Comparison of ENCODE assay signal across 17 cellular contexts in genomic region chr6:90461367-90461766, GRCh38.
DNase-seq lines count a peak whose midpoint lies in the region; ATAC-seq lines count a peak whose summit lies in the region.
"Had no signal": no experiment of that assay in that cellular context is flagged by ENCODE, and none has a peak within 500 bp of the region (broad histone marks: within the 10 kb centered on the region; RNA-seq: fewer than 3 reads in every experiment).

No MANE protein-coding gene starts in this region.

- H3K4me1 Mint-ChIP-seq in T-helper 2 cell treated with Interferon-gamma antibody and Interleukin-4, amounts not matched to agents 5 μg/mL and 100 μg/mL, for 36 hours (ENCODE audit: low read depth): peaks cover 90% of the 10 kb centered on the region
- peaks cover 95% of the 10 kb centered on the region for H3K4me1 Mint-ChIP-seq in stimulated activated naive CD8-positive, alpha-beta T cell treated with anti-CD3 and anti-CD28 coated beads, Interleukin-15, amount 100 ng/mL, for 72 hours
- H3K4me1 Mint-ChIP-seq in activated naive CD8-positive, alpha-beta T cell treated with anti-CD3 and anti-CD28 coated beads, Interleukin-2, amount 50 U/mL, for 24 hours: peaks cover 99% of the 10 kb centered on the region

- peaks cover 8% of the 10 kb centered on the region for H3K36me3 Mint-ChIP-seq in T-helper 2 cell treated with Interferon-gamma antibody and Interleukin-4, amounts not matched to agents 5 μg/mL and 100 μg/mL, for 36 hours (ENCODE audit: low read depth)
- H3K36me3 Mint-ChIP-seq in activated naive CD8-positive, alpha-beta T cell treated with anti-CD3 and anti-CD28 coated beads, Interleukin-2, amount 50 U/mL, for 24 hours (ENCODE audit: low read depth): no peaks in the 10 kb centered on the region

- no peak overlapping the region for H3K4me3 ChIP-seq in right cardiac atrium (ENCODE audit: low read length)
- H3K4me3 ChIP-seq: BLaER1 had no signal

- no peaks in the 10 kb centered on the region for H3K27me3 Mint-ChIP-seq in T-helper 2 cell treated with Interferon-gamma antibody and Interleukin-4, amounts not matched to agents 5 μg/mL and 100 μg/mL, for 36 hours (ENCODE audit: low read depth)
- H3K27me3 Mint-ChIP-seq in stimulated activated naive CD8-positive, alpha-beta T cell treated with anti-CD3 and anti-CD28 coated beads, Interleukin-15, amount 100 ng/mL, for 72 hours: no peaks in the 10 kb centered on the region
- no peaks in the 10 kb centered on the region for H3K27me3 Mint-ChIP-seq in activated naive CD8-positive, alpha-beta T cell treated with anti-CD3 and anti-CD28 coated beads, Interleukin-2, amount 50 U/mL, for 24 hours

- intact Hi-C loops in right cardiac atrium (cut with DNase I): no loop called here

- peak overlapping the region; percentile 78 for H3K27ac Mint-ChIP-seq in T-helper 2 cell treated with Interferon-gamma antibody and Interleukin-4, amounts not matched to agents 5 μg/mL and 100 μg/mL, for 36 hours
- H3K27ac Mint-ChIP-seq in stimulated activated naive CD8-positive, alpha-beta T cell treated with anti-CD3 and anti-CD28 coated beads, Interleukin-15, amount 100 ng/mL, for 72 hours: peak overlapping the region in 1 of 2 donors; percentile 63
- peak overlapping the region; percentile 44 for H3K27ac Mint-ChIP-seq in activated naive CD8-positive, alpha-beta T cell treated with anti-CD3 and anti-CD28 coated beads, Interleukin-2, amount 50 U/mL, for 24 hours
- H3K27ac Mint-ChIP-seq: HFFc6 had no signal

- no peaks in the 10 kb centered on the region for H3K9me3 Mint-ChIP-seq in T-helper 2 cell treated with Interferon-gamma antibody and Interleukin-4, amounts not matched to agents 5 μg/mL and 100 μg/mL, for 36 hours
- no peaks in the 10 kb centered on the region for H3K9me3 Mint-ChIP-seq in stimulated activated naive CD8-positive, alpha-beta T cell treated with anti-CD3 and anti-CD28 coated beads, Interleukin-15, amount 100 ng/mL, for 72 hours
- no peaks in the 10 kb centered on the region for H3K9me3 Mint-ChIP-seq in activated naive CD8-positive, alpha-beta T cell treated with anti-CD3 and anti-CD28 coated beads, Interleukin-2, amount 50 U/mL, for 24 hours
- H3K9me3 Mint-ChIP-seq: HFFc6 had no signal

- H3K27ac ChIP-seq in right cardiac atrium (ENCODE audit: low read length): no peak overlapping the region
- H3K27ac ChIP-seq: BLaER1, RWPE1 had no signal

- WGBS in right cardiac atrium: 91% methylated on average over 3 of the region's 3 CpGs

- no peak for ATAC-seq in stimulated activated naive CD8-positive, alpha-beta T cell treated with anti-CD3 and anti-CD28 coated beads, Interleukin-15, Interleukin-2, amounts not matched to agents 100 U/mL and 50 U/mL, for 24 hours
- ATAC-seq in stimulated activated naive CD8-positive, alpha-beta T cell treated with anti-CD3 and anti-CD28 coated beads, Interleukin-15, amount 100 ng/mL, for 72 hours: no peak
- no peak for ATAC-seq in activated naive CD8-positive, alpha-beta T cell treated with anti-CD3 and anti-CD28 coated beads, Interleukin-2, amount 50 U/mL, for 24 hours
- no peak for ATAC-seq in GM18858 (IDR thresholded peaks at IDR 0.05; ENCODE audit: unreplicated experiment)
- ATAC-seq in right cardiac atrium: no peak

- DNase-seq in T-helper 2 cell treated with Interferon-gamma antibody and Interleukin-4, amounts not matched to agents 5 μg/mL and 100 μg/mL, for 36 hours (ENCODE audit: low spot score): no peak
- no peak for DNase-seq in T-helper 2 cell
- peak; percentile 4 for DNase-seq in stimulated activated naive CD8-positive, alpha-beta T cell treated with anti-CD3 and anti-CD28 coated beads, Interleukin-15, Interleukin-2, amounts not matched to agents 100 U/mL and 50 U/mL, for 24 hours
- no peak for DNase-seq in stimulated activated naive CD8-positive, alpha-beta T cell treated with anti-CD3 and anti-CD28 coated beads, Interleukin-15, amount 100 ng/mL, for 72 hours
- DNase-seq in activated naive CD8-positive, alpha-beta T cell treated with anti-CD3 and anti-CD28 coated beads, Interleukin-2, amount 50 U/mL, for 24 hours: no peak
- DNase-seq in right cardiac atrium: no peak
- DNase-seq in stimulated activated CD4-positive, alpha-beta T cell treated with anti-CD3 and anti-CD28 coated beads, Interleukin-2, amount 100 ng/mL, for 48 hours: no peak
- DNase-seq: 8988T, HFFc6, KG1, NCI-H1048, NCI-H146, NCI-H2227 treated with DMSO at 0.1 percent for 48 hours, NCI-H524 treated with DMSO at 0.1 percent for 48 hours had no signal

- no peak overlapping the region for H3K4me3 Mint-ChIP-seq in T-helper 2 cell treated with Interferon-gamma antibody and Interleukin-4, amounts not matched to agents 5 μg/mL and 100 μg/mL, for 36 hours
- no peak overlapping the region for H3K4me3 Mint-ChIP-seq in stimulated activated naive CD8-positive, alpha-beta T cell treated with anti-CD3 and anti-CD28 coated beads, Interleukin-15, amount 100 ng/mL, for 72 hours
- H3K4me3 Mint-ChIP-seq in activated naive CD8-positive, alpha-beta T cell treated with anti-CD3 and anti-CD28 coated beads, Interleukin-2, amount 50 U/mL, for 24 hours: no peak overlapping the region
- H3K4me3 Mint-ChIP-seq: HFFc6 had no signal

- H3K9me3 ChIP-seq in right cardiac atrium (ENCODE audit: control insufficient read depth, low read length): no peaks in the 10 kb centered on the region

- no peaks in the 10 kb centered on the region for H3K4me1 ChIP-seq in right cardiac atrium (ENCODE audit: control insufficient read depth, insufficient read depth, low read length)
- H3K4me1 ChIP-seq: BLaER1 had no signal

- no peaks in the 10 kb centered on the region for H3K27me3 ChIP-seq in right cardiac atrium (ENCODE audit: control insufficient read depth, insufficient read depth)
- H3K27me3 ChIP-seq: BLaER1 had no signal
